In the genomic region with DNA sequence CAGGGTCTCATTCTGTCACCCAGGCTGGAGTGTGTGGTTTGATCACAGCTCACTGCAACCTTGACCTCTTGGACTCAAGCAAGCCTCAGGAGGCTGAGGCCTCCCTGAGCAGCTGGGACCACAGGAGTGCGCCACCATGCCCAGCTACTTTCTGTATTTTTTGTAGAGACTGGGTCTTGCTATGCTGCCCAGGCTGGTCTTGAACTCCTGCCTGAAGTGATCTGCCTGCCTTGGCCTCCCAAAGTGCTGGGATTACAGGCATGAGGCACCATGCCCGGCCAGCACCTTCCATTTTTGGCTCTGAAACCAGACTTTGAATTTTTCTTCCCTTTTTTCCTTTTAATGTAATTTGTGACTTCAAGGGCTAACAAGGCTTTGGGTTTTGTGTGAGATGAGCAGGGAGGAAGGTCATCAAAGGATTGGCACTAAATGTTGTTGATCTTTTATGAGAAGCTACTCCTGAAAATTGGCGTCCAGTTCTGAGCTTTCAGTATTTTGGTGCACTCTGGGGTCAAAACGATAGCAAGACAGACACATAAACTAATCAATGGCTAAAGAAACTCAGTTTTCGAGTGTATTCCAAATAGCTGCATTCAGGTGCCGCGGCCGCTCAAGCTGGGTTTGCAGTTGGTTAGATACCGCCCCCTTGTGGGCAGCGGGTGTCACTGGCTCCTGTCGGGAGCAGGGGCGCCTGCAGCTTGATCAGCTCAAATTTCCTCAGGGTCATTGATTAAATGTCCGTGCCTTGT, we compare ENCODE assay signal across 8 cellular contexts. TPM values are rescaled to one million over a fixed set of nuclear protein-coding genes. Genes with fewer than 3 reads are reported as not detected.
DNase-seq lines count a peak whose midpoint lies in the region; ATAC-seq and TF ChIP-seq lines count a peak whose summit lies in the region.

No MANE protein-coding gene starts in this region.

- H3K4me1 ChIP-seq in SK-N-SH (ENCODE audit: control insufficient read depth in 1 of 2, insufficient read depth in 2 of 2, low read depth in 1 of 2, low read length in 1 of 2) (peaks cover 7 to 14% of the 10 kb centered on the region in 2 experiments; a peak in 2 of 4 replicates), upper lobe of right lung (no peaks in the 10 kb centered on the region)

- H3K9me2 ChIP-seq in SK-N-SH, result no peaks in the 10 kb centered on the region

- no peak overlapping the region for H3K9ac ChIP-seq in SK-N-SH

- POLR2A ChIA-PET in SK-N-SH (lab: Yijun Ruan, JAX), result interaction anchor here (0.6 to 3.3 kb wide), 5 partner anchors 51 to 185 kb away, joined by 3 to 9 read pairs (median 7); a partner anchor contains a TSS

- H3K27me3 ChIP-seq in MG63 (no peaks in the 10 kb centered on the region), SK-N-SH (ENCODE audit: insufficient read depth) (no peaks in the 10 kb centered on the region), upper lobe of right lung (no peaks in the 10 kb centered on the region)

- no peak overlapping the region for H3K4me3 Mint-ChIP-seq in activated naive CD4-positive, alpha-beta T cell treated with anti-CD3 and anti-CD28 coated beads for 36 hours
- H3K4me3 Mint-ChIP-seq in glutamatergic neuron (ENCODE audit: unreplicated experiment), result no peak overlapping the region

- peak overlapping the region; percentile 61 for H2AFZ ChIP-seq in SK-N-SH (ENCODE audit: low read depth)

- TF ChIP-seq RAD21 in SK-N-SH (IDR thresholded peaks at IDR 0.05; ENCODE audit: low read length), result peak; percentile 99

- no peaks in the 10 kb centered on the region for H3K36me3 Mint-ChIP-seq in activated naive CD4-positive, alpha-beta T cell treated with anti-CD3 and anti-CD28 coated beads for 36 hours (ENCODE audit: low read depth)
- no peaks in the 10 kb centered on the region for H3K36me3 Mint-ChIP-seq in glutamatergic neuron (ENCODE audit: unreplicated experiment)

- H3K9me3 Mint-ChIP-seq in activated naive CD4-positive, alpha-beta T cell treated with anti-CD3 and anti-CD28 coated beads for 36 hours, result no peaks in the 10 kb centered on the region
- H3K9me3 Mint-ChIP-seq in glutamatergic neuron (ENCODE audit: unreplicated experiment), result peaks cover 3% of the 10 kb centered on the region

- intact Hi-C loops in activated naive CD4-positive, alpha-beta T cell treated with anti-CD3 and anti-CD28 coated beads for 36 hours (cut with micrococcal nuclease), result loop anchor here (1.0 to 5.0 kb wide), 8 partner anchors 80 to 384 kb away; no protein-coding TSS in a partner anchor
- intact Hi-C loops in posterior vena cava (cut with DNase I) (loop anchor here (5.0 kb wide), 1 partner anchor 135 kb away; no protein-coding TSS in a partner anchor), upper lobe of right lung (cut with DNase I) (loop anchor here (5.0 kb wide), 1 partner anchor 135 kb away; no protein-coding TSS in a partner anchor)

- H3K27ac Mint-ChIP-seq in activated naive CD4-positive, alpha-beta T cell treated with anti-CD3 and anti-CD28 coated beads for 36 hours, result no peak overlapping the region
- no peak overlapping the region for H3K27ac Mint-ChIP-seq in glutamatergic neuron (ENCODE audit: unreplicated experiment)

- H3K4me1 Mint-ChIP-seq in activated naive CD4-positive, alpha-beta T cell treated with anti-CD3 and anti-CD28 coated beads for 36 hours (ENCODE audit: low read depth), result peaks cover 5% of the 10 kb centered on the region
- peaks cover 23% of the 10 kb centered on the region for H3K4me1 Mint-ChIP-seq in glutamatergic neuron (ENCODE audit: low read depth, unreplicated experiment)

- TF ChIP-seq EP300 in SK-N-SH (IDR thresholded peaks at IDR 0.05; ENCODE audit: borderline replicate concordance in 1 of 2, low read depth in 1 of 2, low read length in 1 of 2), result no peak

- H3K27ac ChIP-seq in SK-N-SH (ENCODE audit: low read depth in 2 of 2, low read length in 1 of 2) (no peak overlapping the region), upper lobe of right lung (no peak overlapping the region)

- TF ChIP-seq CTCF in SK-N-SH (IDR thresholded peaks at IDR 0.05), result peak; percentile 98
- TF ChIP-seq CTCF in glutamatergic neuron (IDR thresholded peaks at IDR 0.05; ENCODE audit: partially characterized antibody, unreplicated experiment), result peak; percentile 98
- peak; percentile 98 for TF ChIP-seq CTCF in upper lobe of right lung (IDR thresholded peaks at IDR 0.05)

- peaks cover 2% of the 10 kb centered on the region for H3K27me3 Mint-ChIP-seq in activated naive CD4-positive, alpha-beta T cell treated with anti-CD3 and anti-CD28 coated beads for 36 hours (ENCODE audit: low read depth)
- peaks cover 5% of the 10 kb centered on the region for H3K27me3 Mint-ChIP-seq in glutamatergic neuron (ENCODE audit: unreplicated experiment)

- H3F3A ChIP-seq in SK-N-SH (replicated peaks; ENCODE audit: insufficient read depth), result peaks cover 3% of the 10 kb centered on the region

- no peaks in the 10 kb centered on the region for H3K9me3 ChIP-seq in MG63
- no peaks in the 10 kb centered on the region for H3K9me3 ChIP-seq in SK-N-SH
- no peaks in the 10 kb centered on the region for H3K9me3 ChIP-seq in upper lobe of right lung

- H4K20me1 ChIP-seq in SK-N-SH (ENCODE audit: insufficient read depth), result no peaks in the 10 kb centered on the region

- 8% methylated on average over 11 of the region's 13 CpGs for WGBS in SK-N-SH (ENCODE audit: low lambda C conversion rate)

- no peaks in the 10 kb centered on the region for H3K79me2 ChIP-seq in SK-N-SH (ENCODE audit: insufficient read depth)

- H3K4me2 ChIP-seq in SK-N-SH, result peak overlapping the region; percentile 19; the same call in 1 of the 2 replicates

- DNase-seq in DMS79 (lab: John Stamatoyannopoulos, UW), result peak; percentile 66
- peak; percentile 70 for DNase-seq in MG63
- DNase-seq in SK-N-SH, result peak; percentile 80
- DNase-seq in activated naive CD4-positive, alpha-beta T cell treated with anti-CD3 and anti-CD28 coated beads for 36 hours, result peak; percentile 92
- DNase-seq in glutamatergic neuron, result peak; percentile 92
- DNase-seq in posterior vena cava (ENCODE audit: low spot score), result peak; percentile 94
- DNase-seq in upper lobe of right lung, result peak; percentile 88

- no peaks in the 10 kb centered on the region for H3K36me3 ChIP-seq in MG63
- no peaks in the 10 kb centered on the region for H3K36me3 ChIP-seq in SK-N-SH (replicated peaks in 1 of 2; ENCODE audit: control insufficient read depth in 1 of 2, insufficient read depth in 2 of 2, low read length in 1 of 2)
- no peaks in the 10 kb centered on the region for H3K36me3 ChIP-seq in upper lobe of right lung

- H3K4me3 ChIP-seq in MG63 (no peak overlapping the region), SK-N-SH (ENCODE audit: low read depth in 2 of 2, low read length in 1 of 2) (peak overlapping the region in 1 of 2 experiments; percentile 46; a peak in 1 of 4 replicates), upper lobe of right lung (no peak overlapping the region)

- ATAC-seq in GM21737 (IDR thresholded peaks at IDR 0.05; ENCODE audit: unreplicated experiment) (peak; percentile 83), upper lobe of right lung (peak; percentile 96)

- CTCF ChIA-PET in SK-N-SH (lab: Yijun Ruan, JAX), result interaction anchor here (0.6 to 19.9 kb wide), 68 partner anchors 8 to 330 kb away, joined by 3 to 437 read pairs (median 5); a partner anchor contains a TSS
- CTCF ChIA-PET in activated naive CD4-positive, alpha-beta T cell treated with anti-CD3 and anti-CD28 coated beads for 36 hours (lab: Charles Lee), result interaction anchor here (0.6 to 4.0 kb wide), 56 partner anchors 9 to 314 kb away, joined by 3 to 130 read pairs (median 4); a partner anchor contains a TSS

TF ChIP-seq in SK-N-SH, 30 proteins besides CTCF, POLR2A, EP300 and RAD21:
- TF ChIP-seq CHD2 (IDR thresholded peaks at IDR 0.05; ENCODE audit: low read length, partially characterized antibody) (peak; percentile 59), RCOR1 (IDR thresholded peaks at IDR 0.05; ENCODE audit: low read length) (peak; percentile 54; the same call in 1 of the 2 replicates), NRF1 (IDR thresholded peaks at IDR 0.05; ENCODE audit: low read depth, low read length) (peak; percentile 15; the same call in 1 of the 2 replicates), SIN3A (IDR thresholded peaks at IDR 0.05; ENCODE audit: borderline replicate concordance, low read depth, low read length) (0 out of 2 replicates have a peak, but pooled peaks have one; percentile 16), GATA2 (CRISPR knock-in tag; IDR thresholded peaks at IDR 0.05) (no peak), YY1 (IDR thresholded peaks at IDR 0.05; ENCODE audit: low read depth) (no peak), SMC3 (IDR thresholded peaks at IDR 0.05; ENCODE audit: low read depth, low read length) (peak; percentile 99)

RNA-seq across cellular contexts. Expression of a gene that starts 51.9 kb away (rescaled TPM):
- 78.3 and 109 TPM in 2 replicates for total RNA-seq in MG63 (2014; rRNA removed; shearing (Covaris generic); ENCODE audit: low replicate concordance)
- 61.9 and 85.1 TPM in 2 replicates for polyA plus RNA-seq in SK-N-SH (2012; rRNA removed)
- polyA plus RNA-seq in SK-N-SH (2012; cell fraction: cytosol; rRNA removed), result 62.2 and 80.3 TPM in 2 replicates
- 63.2 and 66.2 TPM in 2 replicates for polyA plus RNA-seq in SK-N-SH (2012; cell fraction: nucleus; rRNA removed)
- total RNA-seq in activated naive CD4-positive, alpha-beta T cell treated with anti-CD3 and anti-CD28 coated beads for 36 hours, result under 1 TPM; 0.14 to 0.15 TPM
- total RNA-seq in glutamatergic neuron (ENCODE audit: unreplicated experiment) (24.2 TPM), posterior vena cava (10 to 100 TPM; 24.6 to 28.3 TPM), upper lobe of right lung (17.6 TPM)

Comparison
In these comparisons a context has a peak if more than half of its experiments do, and no peak if none do; other contexts are left out.
1. RNA of a gene that starts 51.9 kb away (total RNA-seq): 78.3 to 109 TPM in MG63, 24.6 to 28.3 TPM in posterior vena cava, 24.2 TPM in glutamatergic neuron (single experiment) and 17.6 TPM in upper lobe of right lung (single experiment); 0.14 to 0.15 TPM in activated naive CD4-positive, alpha-beta T cell treated with anti-CD3 and anti-CD28 coated beads for 36 hours; every median in the first group is over 10 times any median in the second.
2. Peak in every context shown above with its lines, with median percentiles within 50 percentile points of each other: DNase-seq and CTCF ChIP-seq.